Comparison of ENCODE assay signal across 4 cellular contexts in the genomic region with DNA sequence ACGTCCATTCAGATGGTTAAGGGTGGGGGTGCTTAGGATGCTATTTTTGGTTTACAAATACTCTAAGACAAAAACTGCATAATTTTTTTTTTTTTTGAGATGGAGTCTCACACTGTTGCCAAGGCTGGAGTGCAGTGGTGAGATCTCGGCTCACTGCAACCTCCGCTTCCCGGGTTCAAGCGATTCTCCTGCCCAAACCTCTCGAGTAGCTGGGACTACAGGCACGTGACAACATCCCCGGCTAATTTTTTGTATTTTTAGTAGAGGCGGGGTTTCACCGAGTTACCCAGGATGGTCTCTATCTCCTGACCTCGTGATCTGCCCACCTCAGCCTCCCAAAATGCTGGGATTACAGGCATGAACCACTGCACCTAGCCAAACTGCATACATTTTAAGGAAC. TPM values are rescaled to one million over a fixed set of nuclear protein-coding genes. Genes with fewer than 3 reads are reported as not detected.
"Had no signal": no experiment of that assay in that cellular context is flagged by ENCODE, and none has a peak within 500 bp of the region (broad histone marks: within the 10 kb centered on the region; RNA-seq: fewer than 3 reads in every experiment).

No MANE protein-coding gene starts in this region.

RNA-seq across cellular contexts. Expression of a gene that starts 22.5 kb away (rescaled TPM):
- total RNA-seq: LHCN-M2, MCF 10A, NCI-H460 had no signal

RNA-seq across cellular contexts. Expression of a gene that starts 23.7 kb away (rescaled TPM):
- total RNA-seq: LHCN-M2, M059J, MCF 10A had no signal

RNA-seq across cellular contexts. Expression of a gene that starts 37.6 kb away (rescaled TPM):
- total RNA-seq: LHCN-M2, M059J, MCF 10A, NCI-H460 had no signal
